ENCODE assay signal across 18 cellular contexts in genomic region chr9:30178586-30178985, GRCh38.
DNase-seq lines count a peak whose midpoint lies in the region; ATAC-seq, FAIRE-seq and TF ChIP-seq lines count a peak whose summit lies in the region.
"Had no signal": no experiment of that assay in that cellular context is flagged by ENCODE, and none has a peak within 500 bp of the region (broad histone marks: within the 10 kb centered on the region; RNA-seq: fewer than 3 reads in every experiment).

No MANE protein-coding gene starts in this region.

- H3F3A ChIP-seq in neural progenitor cell (ENCODE audit: low read depth), result no peaks in the 10 kb centered on the region

- no peak for TF ChIP-seq RAD21 in H1 (IDR thresholded peaks at IDR 0.05 in 1 of 2, conservative IDR thresholded peaks at IDR 0.05 in 1 of 2; ENCODE audit: low read depth in 2 of 2, low read length in 2 of 2)

- intact Hi-C loops in adrenal gland (cut with DNase I), result no loop called here

- H3K27ac ChIP-seq in H1 (ENCODE audit: low read depth, low read length), result no peak overlapping the region
- no peak overlapping the region for H3K27ac ChIP-seq in neural progenitor cell
- no peak overlapping the region for H3K27ac ChIP-seq in adrenal gland
- H3K27ac ChIP-seq: BLaER1, C4-2B had no signal

- H4K8ac ChIP-seq in H1 (ENCODE audit: extremely low read depth, insufficient read depth, low read length), result no peak overlapping the region

- peak overlapping the region; percentile 11; the same call in 1 of the 2 replicates for H2AFZ ChIP-seq in H1 (ENCODE audit: low read length)
- peak overlapping the region; percentile 95 for H2AFZ ChIP-seq in neural progenitor cell (replicated peaks)

- H3K14ac ChIP-seq in H1 (ENCODE audit: insufficient read length), result no peak overlapping the region

- no peak overlapping the region for H3K9ac ChIP-seq in H1 (replicated peaks in 1 of 4; ENCODE audit: extremely low read depth in 1 of 4, low read depth in 3 of 4, low read length in 3 of 4)
- H3K9ac ChIP-seq in neural progenitor cell, result no peak overlapping the region
- H3K9ac ChIP-seq: BLaER1 had no signal

- H3K36me3 Mint-ChIP-seq in neural progenitor cell, result no peaks in the 10 kb centered on the region
- H3K36me3 Mint-ChIP-seq: CD4-positive, CD25-positive, alpha-beta regulatory T cell; CD8-positive, alpha-beta T cell had no signal

- no peaks in the 10 kb centered on the region for H3K79me2 ChIP-seq in H1 (ENCODE audit: control insufficient read depth in 1 of 2, insufficient read depth in 2 of 2, low read length in 2 of 2)
- no peaks in the 10 kb centered on the region for H3K79me2 ChIP-seq in neural progenitor cell (ENCODE audit: low read depth)

- no peak for TF ChIP-seq EP300 in H1 (IDR thresholded peaks at IDR 0.05; ENCODE audit: borderline replicate concordance in 1 of 2, low read depth in 2 of 2, low read length in 2 of 2)

- H3K9me3 Mint-ChIP-seq in neural progenitor cell, result no peaks in the 10 kb centered on the region
- H3K9me3 Mint-ChIP-seq: CD8-positive, alpha-beta T cell had no signal

- H3K36me3 ChIP-seq in H1 (ENCODE audit: control insufficient read depth in 2 of 4, insufficient read depth in 4 of 4, low read length in 3 of 4), result no peaks in the 10 kb centered on the region
- H3K36me3 ChIP-seq in neural progenitor cell, result no peaks in the 10 kb centered on the region
- no peaks in the 10 kb centered on the region for H3K36me3 ChIP-seq in adrenal gland (replicated peaks in 1 of 2)
- H3K36me3 ChIP-seq: BLaER1 had no signal

- no peak overlapping the region for H2BK15ac ChIP-seq in H1 (ENCODE audit: low read length)

- CTCF ChIA-PET in H1 (lab: Charles Lee; ENCODE audit: partially characterized antibody), result no interaction called here

- H3K4me2 ChIP-seq in H1 (ENCODE audit: insufficient read depth in 1 of 2, low read depth in 2 of 2, low read length in 2 of 2) (no peak overlapping the region), neural progenitor cell (no peak overlapping the region)
- H3K4me2 ChIP-seq: BLaER1 had no signal

- H2BK120ac ChIP-seq in H1 (replicated peaks; ENCODE audit: low read depth, low read length), result no peak overlapping the region

- H2BK12ac ChIP-seq in H1 (ENCODE audit: low read depth, low read length), result no peak overlapping the region

- H2AK5ac ChIP-seq in H1 (ENCODE audit: low read depth, low read length), result no peak overlapping the region

- peak; percentile 42 for DNase-seq in OCI-M1 (lab: John Stamatoyannopoulos, UW)
- DNase-seq in H1 (ENCODE audit: low read depth in 1 of 2, low spot score in 2 of 2), result no peak
- no peak for DNase-seq in neural progenitor cell (ENCODE audit: low spot score)
- DNase-seq in UCSD-AML1 (lab: John Stamatoyannopoulos, UW; ENCODE audit: unreplicated experiment), result no peak
- DNase-seq in adrenal gland, result no peak
- DNase-seq: Caco-2; CD4-positive, CD25-positive, alpha-beta regulatory T cell; CD8-positive, alpha-beta T cell; DMS153; DND-41; GOT3; H7; HCEC 1CT had no signal

- FAIRE-seq in H1 (lab: Jason Lieb, UNC), result peak; percentile 42
- FAIRE-seq: G401.6 had no signal

- no peaks in the 10 kb centered on the region; a peak in 1 of 7 replicates for H3K4me1 ChIP-seq in H1 (replicated peaks in 1 of 4; ENCODE audit: control insufficient read depth in 3 of 4, insufficient read depth in 4 of 4, low read length in 3 of 4)
- H3K4me1 ChIP-seq in neural progenitor cell, result peaks cover 14% of the 10 kb centered on the region
- no peaks in the 10 kb centered on the region for H3K4me1 ChIP-seq in adrenal gland (replicated peaks in 1 of 2)
- H3K4me1 ChIP-seq: BLaER1, Caco-2 had no signal

- no peak overlapping the region for H2BK5ac ChIP-seq in H1 (ENCODE audit: low read depth, low read length)

- no peaks in the 10 kb centered on the region for H4K20me1 ChIP-seq in H1 (replicated peaks in 1 of 2; ENCODE audit: control insufficient read depth in 1 of 2, insufficient read depth in 2 of 2, low read length in 2 of 2)
- no peaks in the 10 kb centered on the region for H4K20me1 ChIP-seq in neural progenitor cell (ENCODE audit: low read depth)
- H4K20me1 ChIP-seq: BLaER1 had no signal

- H3K4me1 Mint-ChIP-seq in neural progenitor cell, result peaks cover 24% of the 10 kb centered on the region
- H3K4me1 Mint-ChIP-seq: B cell; CD4-positive, CD25-positive, alpha-beta regulatory T cell had no signal

- no peaks in the 10 kb centered on the region for H3K23me2 ChIP-seq in H1 (ENCODE audit: low read depth, low read length)

- no peak overlapping the region for H4K91ac ChIP-seq in H1 (replicated peaks; ENCODE audit: insufficient read length, low read length)

- no peaks in the 10 kb centered on the region for H3K27me3 Mint-ChIP-seq in neural progenitor cell (ENCODE audit: insufficient read depth, low read depth)
- H3K27me3 Mint-ChIP-seq: B cell; CD4-positive, CD25-positive, alpha-beta regulatory T cell had no signal

- no peak for ATAC-seq in HG03135 (IDR thresholded peaks at IDR 0.05; ENCODE audit: unreplicated experiment)
- ATAC-seq: CD8-positive, alpha-beta T cell had no signal

- H3K4ac ChIP-seq in H1 (replicated peaks; ENCODE audit: insufficient read length, low read depth, low read length), result no peak overlapping the region

- H3K18ac ChIP-seq in H1 (ENCODE audit: extremely low read depth, low read length), result no peak overlapping the region

- TF ChIP-seq POLR2A in H1 (IDR thresholded peaks at IDR 0.05; ENCODE audit: control extremely low read depth in 1 of 2, low read depth in 2 of 2, low read length in 2 of 2) (no peak), adrenal gland (IDR thresholded peaks at IDR 0.05) (no peak)

- H3K23ac ChIP-seq in H1 (ENCODE audit: insufficient read length), result no peak overlapping the region

- H3K4me3 Mint-ChIP-seq in neural progenitor cell, result no peak overlapping the region
- H3K4me3 Mint-ChIP-seq: B cell; CD4-positive, CD25-positive, alpha-beta regulatory T cell; CD8-positive, alpha-beta T cell had no signal

- POLR2A ChIA-PET in H1 (lab: Charles Lee; ENCODE audit: partially characterized antibody), result no interaction called here

- H3K9me3 ChIP-seq in H1 (ENCODE audit: insufficient read depth in 2 of 2, low read depth in 1 of 2, low read length in 1 of 2) (no peaks in the 10 kb centered on the region), neural progenitor cell (ENCODE audit: low read depth) (no peaks in the 10 kb centered on the region), adrenal gland (replicated peaks in 1 of 3) (peaks cover 0 to 4% (median 0%) of the 10 kb centered on the region in 3 donors)
- H3K9me3 ChIP-seq: BLaER1, Caco-2 had no signal

- TF ChIP-seq CTCF in H1 (IDR thresholded peaks at IDR 0.05; ENCODE audit: control extremely low read depth in 1 of 3, insufficient read depth in 1 of 3, low read depth in 1 of 3, low read length in 3 of 3), result no peak
- TF ChIP-seq CTCF in neural progenitor cell (IDR thresholded peaks at IDR 0.05), result no peak
- TF ChIP-seq CTCF in adrenal gland (IDR thresholded peaks at IDR 0.05), result no peak

- H3K4me3 ChIP-seq in H1 (ENCODE audit: extremely low read depth in 1 of 4, insufficient read depth in 2 of 4, low read depth in 3 of 4, low read length in 4 of 4) (no peak overlapping the region), neural progenitor cell (no peak overlapping the region), adrenal gland (no peak overlapping the region)
- H3K4me3 ChIP-seq: BLaER1 had no signal

- no peak overlapping the region for H2BK20ac ChIP-seq in H1 (ENCODE audit: low read length)

- H3K27ac Mint-ChIP-seq in neural progenitor cell, result no peak overlapping the region
- H3K27ac Mint-ChIP-seq: B cell; CD4-positive, CD25-positive, alpha-beta regulatory T cell; CD8-positive, alpha-beta T cell had no signal

- no peak overlapping the region for H3K56ac ChIP-seq in H1 (replicated peaks; ENCODE audit: insufficient read length, low read depth, low read length)

- H3K27me3 ChIP-seq in H1 (replicated peaks in 1 of 4; ENCODE audit: control insufficient read depth in 3 of 4, extremely low read depth in 1 of 4, insufficient read depth in 3 of 4, low read length in 3 of 4), result no peaks in the 10 kb centered on the region
- no peaks in the 10 kb centered on the region for H3K27me3 ChIP-seq in neural progenitor cell
- H3K27me3 ChIP-seq in adrenal gland, result no peaks in the 10 kb centered on the region
- H3K27me3 ChIP-seq: BLaER1 had no signal

- no peak overlapping the region for H4K5ac ChIP-seq in H1 (ENCODE audit: insufficient read length, low read depth, low read length)

- no peaks in the 10 kb centered on the region for H3K79me1 ChIP-seq in H1 (ENCODE audit: low read depth, low read length)

TF ChIP-seq in H1, 55 proteins besides CTCF, POLR2A, EP300 and RAD21:
- no peak for TF ChIP-seq RBBP5 (IDR thresholded peaks at IDR 0.05; ENCODE audit: borderline replicate concordance, low read depth, low read length)
- peak; percentile 50; the same call in 1 of the 2 replicates for TF ChIP-seq E2F6 (IDR thresholded peaks at IDR 0.05)
- peak; percentile 74 for TF ChIP-seq MAX (IDR thresholded peaks at IDR 0.05)
